25 cellular contexts compared by ENCODE assay signal in genomic region chr20:43320536-43320935, GRCh38.
"Had no signal": no experiment of that assay in that cellular context is flagged by ENCODE, and none has a peak within 500 bp of the region (broad histone marks: within the 10 kb centered on the region; RNA-seq: fewer than 3 reads in every experiment).

No MANE protein-coding gene starts in this region.

- H3K27ac ChIP-seq: adrenal gland, RWPE1, SJCRH30, VCaP had no signal

- ATAC-seq: activated CD4-positive, alpha-beta T cell treated with anti-CD3 and anti-CD28 coated beads for 36 hours; activated CD8-positive, alpha-beta T cell treated with anti-CD3 and anti-CD28 coated beads for 36 hours; activated T-cell treated with anti-CD3 and anti-CD28 coated beads, Interleukin-2, amount 50 U/mL, for 72 hours; Panc1 had no signal

- H3K4me3 ChIP-seq: adrenal gland, SJCRH30 had no signal

- H3K9me2 ChIP-seq: SK-N-SH had no signal

- H3K4me2 ChIP-seq: SK-N-SH had no signal

- H3K9ac ChIP-seq: SK-N-SH had no signal

- H3K27me3 ChIP-seq: adrenal gland had no signal

- FAIRE-seq: colon had no signal

- DNase-seq: activated CD4-positive, alpha-beta T cell treated with anti-CD3 and anti-CD28 coated beads for 36 hours; activated CD4-positive, alpha-beta T cell treated with anti-CD3 and anti-CD28 coated beads, Interleukin-2, amount 50 U/mL, for 1 hour; activated CD8-positive, alpha-beta memory T cell treated with anti-CD3 and anti-CD28 coated beads, Interleukin-2, amount 50 U/mL, for 4 hours; activated CD8-positive, alpha-beta T cell treated with anti-CD3 and anti-CD28 coated beads for 36 hours; activated naive CD4-positive, alpha-beta T cell treated with anti-CD3 and anti-CD28 coated beads, Interleukin-2, amount 50 U/mL, for 16 hours; activated naive CD8-positive, alpha-beta T cell treated with anti-CD3 and anti-CD28 coated beads, Interleukin-2, amount 10 ng/mL, durations not matched to agents 7 days and 5 days; activated T-cell treated with anti-CD3 and anti-CD28 coated beads, Interleukin-2, amount 50 U/mL, for 72 hours; adrenal gland; anterior cingulate cortex; cerebellar nuclear complex; NCI-H146; NCI-H187 treated with DMSO at 0.1 percent for 48 hours; NCI-H2107; NCI-H2171 treated with DMSO at 0.1 percent for 48 hours; NCI-H226; NCI-H526; NCI-H82; Right ventricle myocardium superior; SK-N-SH; T-helper 1 cell had no signal

- H3K36me3 ChIP-seq: adrenal gland, SJCRH30 had no signal

- H3K9me3 ChIP-seq: adrenal gland, SJCRH30, SK-N-SH had no signal

- H3K4me1 ChIP-seq: adrenal gland, SJCRH30 had no signal
